In genomic region chr6:89002523-89002922, GRCh38 we compare ENCODE assay signal across 28 cellular contexts.
"Had no signal": no experiment of that assay in that cellular context is flagged by ENCODE, and none has a peak within 500 bp of the region (broad histone marks: within the 10 kb centered on the region; RNA-seq: fewer than 3 reads in every experiment).

No MANE protein-coding gene starts in this region.

- DNase-seq: cortex of kidney; effector memory CD8-positive, alpha-beta T cell; erythroblast; esophagus squamous epithelium; foreskin fibroblast; gastrocnemius medialis; head of caudate nucleus; kidney; natural killer cell; occipital lobe; ovary; posterior cingulate gyrus; psoas muscle; right cardiac atrium; small intestine; stimulated activated CD4-positive, alpha-beta T cell treated with anti-CD3 and anti-CD28 coated beads, Interleukin-15, amount 100 ng/mL, for 24 hours; stimulated activated CD4-positive, alpha-beta T cell treated with anti-CD3 and anti-CD28 coated beads, Interleukin-4, amount 100 ng/mL, for 1 hour; stimulated activated CD8-positive, alpha-beta memory T cell treated with anti-CD3 and anti-CD28 coated beads, Interleukin-4, amount 100 ng/mL, for 48 hours; stimulated activated naive CD4-positive, alpha-beta T cell; stimulated activated naive CD8-positive, alpha-beta T cell treated with anti-CD3 and anti-CD28 coated beads, Interleukin-15, amount 100 ng/mL, for 72 hours; transverse colon; upper lobe of right lung; uterus had no signal

- H3K27ac ChIP-seq: esophagus squamous epithelium, gastrocnemius medialis, ovary, psoas muscle, suprapubic skin, transverse colon, upper lobe of right lung, uterus had no signal

- H3K4me3 Mint-ChIP-seq: effector memory CD8-positive, alpha-beta T cell; memory B cell; natural killer cell; stimulated activated naive CD8-positive, alpha-beta T cell treated with anti-CD3 and anti-CD28 coated beads, Interleukin-15, amount 100 ng/mL, for 72 hours had no signal

- H3K9me3 ChIP-seq: esophagus squamous epithelium, gastrocnemius medialis, ovary, psoas muscle, suprapubic skin, transverse colon, upper lobe of right lung, uterus had no signal

- H3K27me3 ChIP-seq: esophagus squamous epithelium, gastrocnemius medialis, ovary, suprapubic skin, transverse colon, upper lobe of right lung, uterus had no signal

- H3K4me3 ChIP-seq: esophagus squamous epithelium, gastrocnemius medialis, lung, ovary, psoas muscle, suprapubic skin, transverse colon, upper lobe of right lung, uterus had no signal

- H3K27ac Mint-ChIP-seq: effector memory CD8-positive, alpha-beta T cell; memory B cell; natural killer cell had no signal

- H3K36me3 Mint-ChIP-seq: memory B cell, natural killer cell had no signal

- H3K36me3 ChIP-seq: esophagus squamous epithelium, gastrocnemius medialis, ovary, suprapubic skin, transverse colon, upper lobe of right lung, uterus had no signal

- ATAC-seq: effector memory CD8-positive, alpha-beta T cell; gastrocnemius medialis; left lobe of liver; natural killer cell; psoas muscle; right cardiac atrium; stimulated activated naive CD8-positive, alpha-beta T cell treated with anti-CD3 and anti-CD28 coated beads, Interleukin-15, amount 100 ng/mL, for 72 hours; upper lobe of right lung had no signal

- H3K4me1 ChIP-seq: gastrocnemius medialis, psoas muscle, uterus had no signal

- H3K27me3 Mint-ChIP-seq: effector memory CD8-positive, alpha-beta T cell; stimulated activated naive CD8-positive, alpha-beta T cell treated with anti-CD3 and anti-CD28 coated beads, Interleukin-15, amount 100 ng/mL, for 72 hours had no signal

- H3K9me3 Mint-ChIP-seq: effector memory CD8-positive, alpha-beta T cell; memory B cell; natural killer cell; stimulated activated naive CD8-positive, alpha-beta T cell treated with anti-CD3 and anti-CD28 coated beads, Interleukin-15, amount 100 ng/mL, for 72 hours had no signal

- FAIRE-seq: endometrium, kidney, small intestine had no signal
